In the genomic region with DNA sequence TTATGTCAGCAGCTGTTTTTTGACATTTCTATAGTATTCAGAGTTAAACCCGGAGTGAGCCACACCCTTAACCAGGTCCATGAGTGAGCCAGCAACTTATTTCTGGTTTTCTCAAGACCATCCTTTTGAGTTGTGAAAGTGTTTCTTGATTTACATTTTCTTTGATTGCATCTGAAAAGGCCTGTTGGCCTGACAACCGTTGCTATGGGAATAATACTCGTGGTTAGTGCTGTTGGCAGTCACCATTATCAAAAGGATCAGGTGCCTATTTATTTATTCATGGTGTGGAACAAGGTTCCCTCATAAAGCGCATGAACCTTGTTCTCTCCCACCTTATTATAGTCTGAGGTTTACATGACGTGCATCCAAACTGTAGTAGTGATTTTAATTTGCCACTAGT, we compare ENCODE assay signal across 8 cellular contexts.
DNase-seq lines count a peak whose midpoint lies in the region; ATAC-seq and TF ChIP-seq lines count a peak whose summit lies in the region.

No MANE protein-coding gene starts in this region.

- POLR2A ChIA-PET in IMR-90 (lab: Charles Lee; ENCODE audit: unreplicated experiment) (no interaction called here), OCI-LY7 (lab: Charles Lee) (interaction anchor here (1.0 to 1.2 kb wide), 2 partner anchors 18 kb away, joined by 3 to 7 read pairs; no protein-coding TSS in a partner anchor)

- H3K36me3 ChIP-seq in IMR-90 (ENCODE audit: control insufficient read depth, insufficient read depth, low read length) (no peaks in the 10 kb centered on the region), OCI-LY1 (ENCODE audit: insufficient read depth, low read length) (no peaks in the 10 kb centered on the region), OCI-LY7 (ENCODE audit: insufficient read depth, low read length) (no peaks in the 10 kb centered on the region), sigmoid colon (no peaks in the 10 kb centered on the region)

- peaks cover 8 to 12% of the 10 kb centered on the region in 2 experiments; a peak in 3 of 4 replicates for H3K79me1 ChIP-seq in IMR-90 (ENCODE audit: low read depth in 1 of 2, low read length in 2 of 2)

- no peak for TF ChIP-seq EP300 in sigmoid colon (IDR thresholded peaks at IDR 0.05)

- H2AK5ac ChIP-seq in IMR-90 (ENCODE audit: low read depth, low read length): no peak overlapping the region

- H3K9me3 ChIP-seq in IMR-90 (ENCODE audit: control insufficient read depth, insufficient read depth, low read length): no peaks in the 10 kb centered on the region
- no peaks in the 10 kb centered on the region for H3K9me3 ChIP-seq in OCI-LY1 (ENCODE audit: low read length)
- no peaks in the 10 kb centered on the region for H3K9me3 ChIP-seq in OCI-LY7 (ENCODE audit: low read length)
- H3K9me3 ChIP-seq in sigmoid colon: no peaks in the 10 kb centered on the region

- no peaks in the 10 kb centered on the region for H3K4me1 ChIP-seq in IMR-90 (ENCODE audit: control insufficient read depth, insufficient read depth, low read length)
- H3K4me1 ChIP-seq in OCI-LY1 (ENCODE audit: insufficient read depth, low read length, severe bottlenecking): peaks cover 16% of the 10 kb centered on the region
- H3K4me1 ChIP-seq in OCI-LY7 (ENCODE audit: insufficient read depth, low read length, poor library complexity, severe bottlenecking): peaks cover 8% of the 10 kb centered on the region
- H3K4me1 ChIP-seq in sigmoid colon: peaks cover 0 to 12% (median 5%) of the 10 kb centered on the region in 4 donors

- no peak overlapping the region for H2AK9ac ChIP-seq in IMR-90 (replicated peaks; ENCODE audit: low read depth, low read length, poor library complexity)

- TF ChIP-seq POLR2A in IMR-90 (IDR thresholded peaks at IDR 0.05; ENCODE audit: low read depth, low read length) (no peak), sigmoid colon (IDR thresholded peaks at IDR 0.05) (no peak)

- H3K4me2 ChIP-seq in IMR-90 (ENCODE audit: low read depth, low read length) (no peak overlapping the region), OCI-LY1 (ENCODE audit: low read length) (peak overlapping the region; percentile 2; the same call in 1 of the 2 replicates), OCI-LY7 (ENCODE audit: low read length) (no peak overlapping the region)

- no peak overlapping the region for H2BK5ac ChIP-seq in IMR-90 (ENCODE audit: low read depth, low read length, poor library complexity, severe bottlenecking)

- H4K20me1 ChIP-seq in IMR-90 (ENCODE audit: insufficient read depth, low read length): no peaks in the 10 kb centered on the region; the same call in 1 of the 2 replicates
- no peaks in the 10 kb centered on the region for H4K20me1 ChIP-seq in OCI-LY1 (ENCODE audit: insufficient read depth, low read length)
- no peaks in the 10 kb centered on the region for H4K20me1 ChIP-seq in OCI-LY7 (ENCODE audit: insufficient read depth, low read length)

- no CpG with 5 or more reads among the region's 5 CpGs for WGBS in IMR-90 (ENCODE audit: extremely low coverage in 2 of 2, insufficient read length in 1 of 2), 2 experiments
- WGBS in sigmoid colon, 2 donors: 20 to 65% methylated on average over 5 of the region's 5 CpGs

- no peak overlapping the region for H4K8ac ChIP-seq in IMR-90 (ENCODE audit: low read depth in 2 of 2, low read length in 2 of 2)

- H2AFZ ChIP-seq in IMR-90 (replicated peaks; ENCODE audit: low read length, poor library complexity) (no peak overlapping the region), OCI-LY1 (ENCODE audit: low read length) (no peak overlapping the region), OCI-LY7 (ENCODE audit: low read length) (no peak overlapping the region)

- H2BK120ac ChIP-seq in IMR-90 (ENCODE audit: low read depth, low read length): no peak overlapping the region

- H4K91ac ChIP-seq in IMR-90 (ENCODE audit: insufficient read depth, low read depth, low read length): no peak overlapping the region

- TF ChIP-seq RAD21 in IMR-90 (IDR thresholded peaks at IDR 0.05; ENCODE audit: low read length): no peak

- no peak overlapping the region for H3K23ac ChIP-seq in IMR-90 (ENCODE audit: low read depth, low read length)

- H3K27ac ChIP-seq in IMR-90 (ENCODE audit: insufficient read depth, low read length): no peak overlapping the region
- peak overlapping the region; percentile 35 for H3K27ac ChIP-seq in OCI-LY1 (ENCODE audit: low read depth, low read length, poor library complexity, severe bottlenecking)
- H3K27ac ChIP-seq in OCI-LY7 (ENCODE audit: low read depth, low read length, poor library complexity, severe bottlenecking): no peak overlapping the region
- no peak overlapping the region for H3K27ac ChIP-seq in sigmoid colon

- H3K4ac ChIP-seq in IMR-90 (ENCODE audit: low read depth, low read length): no peak overlapping the region

- H3K27me3 ChIP-seq in IMR-90 (ENCODE audit: control insufficient read depth, insufficient read depth, low read length): no peaks in the 10 kb centered on the region
- no peaks in the 10 kb centered on the region for H3K27me3 ChIP-seq in OCI-LY1 (ENCODE audit: insufficient read depth, low read length)
- no peaks in the 10 kb centered on the region for H3K27me3 ChIP-seq in sigmoid colon

- no peak overlapping the region for H2BK20ac ChIP-seq in IMR-90 (ENCODE audit: low read depth, low read length)

- dilution Hi-C loops in IMR-90 (cut with HindIII; ENCODE audit: low sequenced_read_pairs, unreplicated experiment): no loop called here

- peak; percentile 75 for DNase-seq in DMS153 treated with DMSO at 0.1 percent for 48 hours (lab: John Stamatoyannopoulos, UW; ENCODE audit: unreplicated experiment)
- peak; percentile 39 for DNase-seq in IMR-90
- peak; percentile 11 to 14 for DNase-seq in lung microvascular endothelial cell (ENCODE audit: low read depth in 2 of 2)
- DNase-seq in OCI-LY7 (ENCODE audit: low spot score): no peak
- DNase-seq in sigmoid colon: no peak

- intact Hi-C loops in IMR-90 (cut with micrococcal nuclease): no loop called here
- intact Hi-C loops in OCI-LY7 (cut with micrococcal nuclease; ENCODE audit: unreplicated experiment): no loop called here
- intact Hi-C loops in sigmoid colon (cut with DNase I): no loop called here

- in situ Hi-C loops in IMR-90 (cut with MboI; ENCODE audit: low sequenced_read_pairs): no loop called here

- no peak overlapping the region for H3K4me3 ChIP-seq in IMR-90 (ENCODE audit: insufficient read depth, low read depth, low read length)
- H3K4me3 ChIP-seq in OCI-LY1 (ENCODE audit: low read depth, low read length, poor library complexity, severe bottlenecking): no peak overlapping the region
- H3K4me3 ChIP-seq in OCI-LY7 (ENCODE audit: low read depth, low read length, poor library complexity, severe bottlenecking): no peak overlapping the region
- H3K4me3 ChIP-seq in sigmoid colon: no peak overlapping the region

- BruUV-seq in IMR-90 (replicated peaks; lab: Mats Ljungman, UMichigan) (no TSS peak), OCI-LY7 (replicated peaks; lab: Mats Ljungman, UMichigan) (no TSS peak)

- no peak overlapping the region for H4K5ac ChIP-seq in IMR-90 (ENCODE audit: low read depth, low read length)

- ATAC-seq in IMR-90 (ENCODE audit: low read depth) (no peak), esophagus mucosa (no peak), GM19023 (IDR thresholded peaks at IDR 0.05; ENCODE audit: unreplicated experiment) (no peak)

- TF ChIP-seq CTCF in IMR-90 (conservative IDR thresholded peaks at IDR 0.05; ENCODE audit: low read depth, low read length) (no peak), OCI-LY1 (IDR thresholded peaks at IDR 0.05; ENCODE audit: low read length) (no peak), OCI-LY7 (conservative IDR thresholded peaks at IDR 0.05; ENCODE audit: low read length) (no peak), sigmoid colon (IDR thresholded peaks at IDR 0.05) (no peak)

- H2BK15ac ChIP-seq in IMR-90 (ENCODE audit: low read depth, low read length): no peak overlapping the region

- H3K56ac ChIP-seq in IMR-90 (ENCODE audit: extremely low read depth, insufficient read depth, low read length): no peak overlapping the region

- no peak overlapping the region for H3K9ac ChIP-seq in IMR-90 (ENCODE audit: low read depth, low read length)
- H3K9ac ChIP-seq in OCI-LY1 (ENCODE audit: low read length): no peak overlapping the region

- H3K18ac ChIP-seq in IMR-90 (ENCODE audit: low read depth, low read length): no peak overlapping the region

- H3K14ac ChIP-seq in IMR-90 (replicated peaks; ENCODE audit: low read depth, low read length): no peak overlapping the region

- H3K9me1 ChIP-seq in IMR-90 (ENCODE audit: insufficient read depth, low read length): peaks cover 3% of the 10 kb centered on the region; the same call in 1 of the 2 replicates

- H3K79me2 ChIP-seq in OCI-LY1 (ENCODE audit: insufficient read depth, low read length) (no peaks in the 10 kb centered on the region), OCI-LY7 (ENCODE audit: insufficient read depth, low read depth, low read length) (no peaks in the 10 kb centered on the region)

- H3F3A ChIP-seq in OCI-LY1 (ENCODE audit: insufficient read depth, low read length): no peaks in the 10 kb centered on the region

- no peaks in the 10 kb centered on the region for H3K9me2 ChIP-seq in OCI-LY1 (ENCODE audit: low read depth, low read length)
- no peaks in the 10 kb centered on the region for H3K9me2 ChIP-seq in OCI-LY7 (ENCODE audit: insufficient read depth, low read length)

- CTCF ChIA-PET in IMR-90 (lab: Yijun Ruan, JAX) (no interaction called here), OCI-LY7 (lab: Charles Lee; ENCODE audit: unreplicated experiment) (no interaction called here)

TF ChIP-seq in IMR-90, 13 proteins besides CTCF, POLR2A, EP300 and RAD21 (continues in another document):
- TF ChIP-seq RCOR1 (IDR thresholded peaks at IDR 0.05; ENCODE audit: insufficient replicate concordance, low read length): no peak
- TF ChIP-seq NFE2L2 (IDR thresholded peaks at IDR 0.05; ENCODE audit: low read depth, low read length): no peak
- TF ChIP-seq, protein P1, sequence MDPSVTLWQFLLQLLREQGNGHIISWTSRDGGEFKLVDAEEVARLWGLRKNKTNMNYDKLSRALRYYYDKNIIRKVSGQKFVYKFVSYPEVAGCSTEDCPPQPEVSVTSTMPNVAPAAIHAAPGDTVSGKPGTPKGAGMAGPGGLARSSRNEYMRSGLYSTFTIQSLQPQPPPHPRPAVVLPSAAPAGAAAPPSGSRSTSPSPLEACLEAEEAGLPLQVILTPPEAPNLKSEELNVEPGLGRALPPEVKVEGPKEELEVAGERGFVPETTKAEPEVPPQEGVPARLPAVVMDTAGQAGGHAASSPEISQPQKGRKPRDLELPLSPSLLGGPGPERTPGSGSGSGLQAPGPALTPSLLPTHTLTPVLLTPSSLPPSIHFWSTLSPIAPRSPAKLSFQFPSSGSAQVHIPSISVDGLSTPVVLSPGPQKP (IDR thresholded peaks at IDR 0.05; ENCODE audit: borderline replicate concordance, low read depth, low read length): no peak
- TF ChIP-seq RFX5 (IDR thresholded peaks at IDR 0.05; ENCODE audit: low read depth, low read length): no peak
- TF ChIP-seq BHLHE40 (IDR thresholded peaks at IDR 0.05; ENCODE audit: low read depth, low read length): no peak

Comparison
In these comparisons a context has a peak if more than half of its experiments do, and no peak if none do; other contexts are left out.
1. DNase-seq: peak in DMS153 treated with DMSO at 0.1 percent for 48 hours (single experiment), IMR-90 (single experiment) and lung microvascular endothelial cell (2 of 2); none in OCI-LY7 (single experiment) and sigmoid colon (single experiment).